20 cellular contexts compared by ENCODE assay signal in the genomic region with DNA sequence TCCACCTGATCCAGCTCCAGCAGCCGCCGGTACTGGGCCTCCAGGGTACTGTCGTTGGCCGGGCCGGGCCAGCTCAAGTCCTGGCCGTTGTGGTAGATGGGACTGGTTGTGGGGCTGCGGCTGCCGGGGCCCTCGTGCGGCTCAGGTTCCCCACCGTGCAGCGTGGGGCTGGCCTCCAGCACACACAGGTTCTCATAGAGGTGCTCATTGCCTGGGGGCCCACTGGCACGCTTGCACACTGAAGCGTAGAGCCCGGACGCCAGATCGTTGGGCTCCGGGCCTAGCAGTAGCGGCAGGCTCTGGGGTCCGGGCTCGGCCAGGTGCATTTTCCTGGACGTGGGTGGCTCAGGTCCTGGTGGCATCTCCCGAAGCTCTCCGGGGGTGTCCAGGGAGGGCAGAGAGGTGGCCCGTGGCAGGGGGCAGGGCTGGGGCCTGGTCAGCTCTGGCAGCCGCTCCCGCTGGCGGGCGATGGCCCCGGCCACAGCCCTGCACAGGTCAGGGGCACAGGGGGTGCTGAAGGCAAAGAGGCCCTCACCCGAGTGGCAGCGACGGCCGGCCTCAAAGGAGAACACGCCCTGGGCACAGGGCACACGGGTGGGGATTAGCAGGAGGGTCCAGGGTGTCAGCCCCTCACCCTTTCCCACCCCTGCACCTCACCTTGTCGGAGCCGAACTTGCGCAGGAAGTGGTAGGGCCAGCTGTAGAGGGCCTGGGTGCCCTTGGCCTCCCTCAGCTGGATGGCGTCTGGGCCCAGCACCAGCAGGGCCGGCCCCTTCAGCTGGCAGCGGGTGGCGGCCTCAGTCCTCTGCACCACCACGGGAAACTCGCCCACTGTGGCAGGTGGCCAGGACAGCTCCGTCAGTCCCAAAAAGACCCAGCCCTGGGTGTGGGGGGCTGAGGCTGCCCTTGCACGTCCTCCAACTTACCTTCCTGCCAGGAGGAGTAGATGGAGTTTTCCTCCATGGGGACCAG. TPM values are rescaled to one million over a fixed set of nuclear protein-coding genes. Genes with fewer than 3 reads are reported as not detected.
DNase-seq lines count a peak whose midpoint lies in the region; ATAC-seq, FAIRE-seq and TF ChIP-seq lines count a peak whose summit lies in the region.
"Had no signal": no experiment of that assay in that cellular context is flagged by ENCODE, and none has a peak within 500 bp of the region (broad histone marks: within the 10 kb centered on the region; RNA-seq: fewer than 3 reads in every experiment).

No MANE protein-coding gene starts in this region.

- no peaks in the 10 kb centered on the region for H4K20me1 ChIP-seq in HepG2 (ENCODE audit: insufficient read depth, low read length)

- H3K9ac ChIP-seq in HepG2 (ENCODE audit: insufficient read depth, low read depth, low read length) = no peak overlapping the region

- H3K4me2 ChIP-seq in HepG2 (ENCODE audit: low read depth, low read length) = no peak overlapping the region
- H3K4me2 ChIP-seq: PC-9 had no signal

- intact Hi-C loops in HepG2 (cut with micrococcal nuclease; ENCODE audit: unreplicated experiment) = no loop called here
- intact Hi-C loops in right lobe of liver (cut with DNase I) = loop anchor here in 1 of 2 donors (5.0 kb wide), 1 partner anchor 112 kb away; no protein-coding TSS in a partner anchor

- 89% methylated on average over 17 of the region's 47 CpGs for WGBS in HepG2 (ENCODE audit: low lambda C conversion rate)
- WGBS in right lobe of liver (ENCODE audit: insufficient coverage, low coverage, low lambda C conversion rate, missing lambda C conversion rate) = no CpG with 5 or more reads among the region's 47 CpGs

- H3K9me3 ChIP-seq in HepG2 (ENCODE audit: low read length) (no peaks in the 10 kb centered on the region), right lobe of liver (no peaks in the 10 kb centered on the region)
- H3K9me3 ChIP-seq: MG63 had no signal

- DNase-seq in HepG2 (ENCODE audit: low spot score) (no peak), right lobe of liver (no peak), RWPE1 (ENCODE audit: low spot score) (no peak), AG08395 (ENCODE audit: low spot score) (no peak)
- no peak for DNase-seq in activated T-cell treated with anti-CD3 and anti-CD28 coated beads, Interleukin-2, amount 50 U/mL, for 1 hour
- DNase-seq in stimulated activated CD4-positive, alpha-beta T cell treated with anti-CD3 and anti-CD28 coated beads, Interleukin-1b, Interleukin-23, amount 100 ng/mL, for 48 hours = no peak
- DNase-seq: 8988T, AML-193, GDM1, MG63, NCI-H1048, NCI-H1417 treated with DMSO at 0.1 percent for 48 hours, NCI-H187, NCI-H446, NCI-H526 treated with DMSO at 0.1 percent for 48 hours, PC-9, RPMI8226, SHP77 treated with DMSO at 0.1 percent for 48 hours had no signal

- TF ChIP-seq CTCF in HepG2 (CRISPR knock-in tag; IDR thresholded peaks at IDR 0.05) (no peak), right lobe of liver (IDR thresholded peaks at IDR 0.05) (no peak), RWPE1 (conservative IDR thresholded peaks at IDR 0.05; ENCODE audit: low read depth) (no peak)

- no peak for ATAC-seq in HepG2
- no peak for ATAC-seq in right lobe of liver

- H3K79me2 ChIP-seq in HepG2 (ENCODE audit: insufficient read depth, low read length) = no peaks in the 10 kb centered on the region

- no peak for TF ChIP-seq RAD21 in HepG2 (CRISPR knock-in tag; IDR thresholded peaks at IDR 0.05)

- BruUV-seq in HepG2 (replicated peaks; lab: Mats Ljungman, UMichigan) = no TSS peak

- no peak for FAIRE-seq in HepG2 (lab: Jason Lieb, UNC)
- FAIRE-seq: H54 had no signal

- in situ Hi-C loops in HepG2 (cut with HindIII; ENCODE audit: extremely low pct_ligation_motif_present, low pct_unique_long_range_greater_than_20kb) = no loop called here

- H3K4me1 ChIP-seq in HepG2 (ENCODE audit: insufficient read depth, low read length) (peaks cover 35% of the 10 kb centered on the region), right lobe of liver (no peaks in the 10 kb centered on the region)

- peaks cover 2 to 26% of the 10 kb centered on the region in 2 experiments; a peak in 4 of 5 replicates for H3K27me3 ChIP-seq in HepG2 (ENCODE audit: control insufficient read depth in 1 of 2, insufficient read depth in 2 of 2, low read length in 2 of 2)
- H3K27me3 ChIP-seq in right lobe of liver = no peaks in the 10 kb centered on the region
- H3K27me3 ChIP-seq: MG63 had no signal

- CTCF ChIA-PET in HepG2 (lab: Yijun Ruan, JAX; ENCODE audit: low intra/inter-chr PET ratio, low total read pairs) (no interaction called here), RWPE1 (lab: Yijun Ruan, JAX) (interaction anchor here (0.6 to 3.4 kb wide), 3 partner anchors 10 to 101 kb away, joined by 3 to 14 read pairs (median 4); no protein-coding TSS in a partner anchor)

- H3K4me3 ChIP-seq in HepG2 (replicated peaks in 1 of 3; ENCODE audit: insufficient read depth in 1 of 3, low read depth in 2 of 3, low read length in 3 of 3) = no peak overlapping the region
- no peak overlapping the region for H3K4me3 ChIP-seq in right lobe of liver
- H3K4me3 ChIP-seq: MG63, PC-9, SK-N-MC had no signal

- no peak overlapping the region for H3K27ac ChIP-seq in HepG2 (ENCODE audit: extremely low read length, insufficient read depth, low read length)
- H3K27ac ChIP-seq in right lobe of liver = no peak overlapping the region
- peak overlapping the region; percentile 82 for H3K27ac ChIP-seq in RWPE1
- H3K27ac ChIP-seq: PC-9, SK-N-MC had no signal

- POLR2A ChIA-PET in HepG2 (lab: Yijun Ruan, JAX) = interaction anchor here (1.1 kb wide), 1 partner anchor 28 kb away, joined by 3 read pairs; no protein-coding TSS in a partner anchor
- POLR2A ChIA-PET in RWPE1 (lab: Yijun Ruan, JAX; ENCODE audit: low non-redundant PET) = interaction anchor here (1.2 kb wide), 1 partner anchor 11 kb away, joined by 7 read pairs; no protein-coding TSS in a partner anchor

- TF ChIP-seq EP300 in HepG2 (IDR thresholded peaks at IDR 0.05; ENCODE audit: low read depth in 2 of 2, low read length in 2 of 2) (no peak), HepG2 (CRISPR knock-in tag; IDR thresholded peaks at IDR 0.05; ENCODE audit: borderline replicate concordance) (no peak)

- H3K36me3 ChIP-seq in HepG2 (replicated peaks in 1 of 2; ENCODE audit: control insufficient read depth in 1 of 2, insufficient read depth in 2 of 2, low read length in 2 of 2) (no peaks in the 10 kb centered on the region), right lobe of liver (no peaks in the 10 kb centered on the region)

- no peak overlapping the region for H2AFZ ChIP-seq in HepG2 (ENCODE audit: low read length)
- H2AFZ ChIP-seq: PC-9 had no signal

- no peak for TF ChIP-seq POLR2A in HepG2 (IDR thresholded peaks at IDR 0.05; ENCODE audit: insufficient read depth in 1 of 2, low read depth in 2 of 2, low read length in 2 of 2)
- no peak for TF ChIP-seq POLR2A in right lobe of liver (IDR thresholded peaks at IDR 0.05)

RNA-seq across cellular contexts. Expression of gene DOK3, which starts 5.3 kb away (rescaled TPM):
- total RNA-seq in HepG2 (2016; rRNA removed; fragmentation: Illumina TruSeq; extraction: Trizol) = 0.48 and 1.4 TPM in 2 replicates
- total RNA-seq in HepG2 (2016; cell fraction: cytosol; rRNA removed; fragmentation: Illumina TruSeq; extraction: Trizol; ENCODE audit: low read depth) = 0.44 and 0.51 TPM in 2 replicates
- 0.40 and 1.6 TPM in 2 replicates for total RNA-seq in HepG2 (2016; cell fraction: insoluble cytoplasmic fraction; rRNA removed; fragmentation: Illumina TruSeq; extraction: Trizol)
- 0.43 and 0.52 TPM in 2 replicates for total RNA-seq in HepG2 (2016; cell fraction: membrane; rRNA removed; fragmentation: Illumina TruSeq; extraction: Trizol)
- 3.1 and 3.4 TPM in 2 replicates for total RNA-seq in HepG2 (2016; cell fraction: nucleus; rRNA removed; fragmentation: Illumina TruSeq; extraction: Trizol)
- polyA plus RNA-seq in HepG2 (2011; rRNA removed) = 1.5 and 1.7 TPM in 2 replicates
- 0.45 and 0.52 TPM in 2 replicates for polyA plus RNA-seq in HepG2 (2011; cell fraction: cytosol; rRNA removed)
- polyA plus RNA-seq in HepG2 (2011; cell fraction: nucleus; rRNA removed) = 11.5 and 16.7 TPM in 2 replicates
- polyA plus RNA-seq in HepG2 (2012) = 0.60 and 1.5 TPM in 2 replicates
- polyA plus RNA-seq in HepG2 (2016; cell fraction: cytosol; fragmentation: Illumina TruSeq; extraction: Trizol; ENCODE audit: low read depth) = 0.17 and 0.23 TPM in 2 replicates
- polyA plus RNA-seq in HepG2 (2016; cell fraction: insoluble cytoplasmic fraction; fragmentation: Illumina TruSeq; extraction: Trizol; ENCODE audit: low read depth) = 0.77 and 0.99 TPM in 2 replicates
- polyA plus RNA-seq in HepG2 (2016; cell fraction: membrane; fragmentation: Illumina TruSeq; extraction: Trizol; ENCODE audit: low read depth) = 0.26 and 0.50 TPM in 2 replicates
- polyA plus RNA-seq in HepG2 (2016; cell fraction: nucleus; fragmentation: Illumina TruSeq; extraction: Trizol; ENCODE audit: insufficient read depth, low read depth) = 7.2 and 8.3 TPM in 2 replicates
- 3.4 and 4.3 TPM in 2 replicates for polyA minus RNA-seq in HepG2 (2011; rRNA and poly(A)+ RNA removed; ENCODE audit: low replicate concordance)
- not detected in 2 replicates for polyA minus RNA-seq in HepG2 (2011; cell fraction: cytosol; rRNA and poly(A)+ RNA removed)
- polyA minus RNA-seq in HepG2 (2011; cell fraction: nucleus; rRNA and poly(A)+ RNA removed) = 4.4 and 4.8 TPM in 2 replicates
- 1 to 10 TPM; 2.5 to 6.6 (median 3.9) TPM for total RNA-seq in right lobe of liver

RNA-seq across cellular contexts. Expression of gene PDLIM7, which starts 7.0 kb away (rescaled TPM):
- total RNA-seq in HepG2 (2016; rRNA removed; fragmentation: Illumina TruSeq; extraction: Trizol) (17.7 and 21.1 TPM in 2 replicates), right lobe of liver (10 to 100 TPM in 4 of 6 experiments, 1 to 10 TPM in 2; 3.7 to 24.0 (median 13.6) TPM)
- 6.1 and 8.5 TPM in 2 replicates for total RNA-seq in HepG2 (2016; cell fraction: cytosol; rRNA removed; fragmentation: Illumina TruSeq; extraction: Trizol; ENCODE audit: low read depth)
- 14.8 and 20.5 TPM in 2 replicates for total RNA-seq in HepG2 (2016; cell fraction: insoluble cytoplasmic fraction; rRNA removed; fragmentation: Illumina TruSeq; extraction: Trizol)
- total RNA-seq in HepG2 (2016; cell fraction: membrane; rRNA removed; fragmentation: Illumina TruSeq; extraction: Trizol) = 10.1 and 15.4 TPM in 2 replicates
- 15.8 and 17.5 TPM in 2 replicates for total RNA-seq in HepG2 (2016; cell fraction: nucleus; rRNA removed; fragmentation: Illumina TruSeq; extraction: Trizol)
- polyA plus RNA-seq in HepG2 (2011; rRNA removed) = 31.3 and 38.4 TPM in 2 replicates
- polyA plus RNA-seq in HepG2 (2011; cell fraction: cytosol; rRNA removed) = 16.0 and 26.2 TPM in 2 replicates
- polyA plus RNA-seq in HepG2 (2011; cell fraction: nucleus; rRNA removed) = 208 and 260 TPM in 2 replicates
- 13.5 and 20.9 TPM in 2 replicates for polyA plus RNA-seq in HepG2 (2012)
- 9.0 and 11.5 TPM in 2 replicates for polyA plus RNA-seq in HepG2 (2016; cell fraction: cytosol; fragmentation: Illumina TruSeq; extraction: Trizol; ENCODE audit: low read depth)
- 21.0 and 30.6 TPM in 2 replicates for polyA plus RNA-seq in HepG2 (2016; cell fraction: insoluble cytoplasmic fraction; fragmentation: Illumina TruSeq; extraction: Trizol; ENCODE audit: low read depth)
- 14.1 and 15.2 TPM in 2 replicates for polyA plus RNA-seq in HepG2 (2016; cell fraction: membrane; fragmentation: Illumina TruSeq; extraction: Trizol; ENCODE audit: low read depth)
- polyA plus RNA-seq in HepG2 (2016; cell fraction: nucleus; fragmentation: Illumina TruSeq; extraction: Trizol; ENCODE audit: insufficient read depth, low read depth) = 62.3 and 63.3 TPM in 2 replicates
- polyA minus RNA-seq in HepG2 (2011; rRNA and poly(A)+ RNA removed; ENCODE audit: low replicate concordance) = 26.3 and 38.9 TPM in 2 replicates
- 12.7 and 14.1 TPM in 2 replicates for polyA minus RNA-seq in HepG2 (2011; cell fraction: cytosol; rRNA and poly(A)+ RNA removed)
- 49.5 and 52.4 TPM in 2 replicates for polyA minus RNA-seq in HepG2 (2011; cell fraction: nucleus; rRNA and poly(A)+ RNA removed)

RNA-seq across cellular contexts. Expression of gene DDX41, which starts 12.4 kb away (rescaled TPM):
- 62.8 and 83.0 TPM in 2 replicates for total RNA-seq in HepG2 (2016; rRNA removed; fragmentation: Illumina TruSeq; extraction: Trizol)
- total RNA-seq in HepG2 (2016; cell fraction: cytosol; rRNA removed; fragmentation: Illumina TruSeq; extraction: Trizol; ENCODE audit: low read depth) = 9.4 and 10.4 TPM in 2 replicates
- 68.8 and 106 TPM in 2 replicates for total RNA-seq in HepG2 (2016; cell fraction: insoluble cytoplasmic fraction; rRNA removed; fragmentation: Illumina TruSeq; extraction: Trizol)
- total RNA-seq in HepG2 (2016; cell fraction: membrane; rRNA removed; fragmentation: Illumina TruSeq; extraction: Trizol) = 20.1 and 24.5 TPM in 2 replicates
- 56.7 and 63.3 TPM in 2 replicates for total RNA-seq in HepG2 (2016; cell fraction: nucleus; rRNA removed; fragmentation: Illumina TruSeq; extraction: Trizol)
- polyA plus RNA-seq in HepG2 (2011; rRNA removed) = 99.5 and 105 TPM in 2 replicates
- polyA plus RNA-seq in HepG2 (2011; cell fraction: cytosol; rRNA removed) = 84.0 and 131 TPM in 2 replicates
- polyA plus RNA-seq in HepG2 (2011; cell fraction: nucleus; rRNA removed) = 340 and 476 TPM in 2 replicates
- 39.9 and 70.4 TPM in 2 replicates for polyA plus RNA-seq in HepG2 (2012)
- polyA plus RNA-seq in HepG2 (2016; cell fraction: cytosol; fragmentation: Illumina TruSeq; extraction: Trizol; ENCODE audit: low read depth) = 12.3 and 13.1 TPM in 2 replicates
- polyA plus RNA-seq in HepG2 (2016; cell fraction: insoluble cytoplasmic fraction; fragmentation: Illumina TruSeq; extraction: Trizol; ENCODE audit: low read depth) = 84.7 and 86.0 TPM in 2 replicates
- polyA plus RNA-seq in HepG2 (2016; cell fraction: membrane; fragmentation: Illumina TruSeq; extraction: Trizol; ENCODE audit: low read depth) = 20.4 and 21.8 TPM in 2 replicates
- polyA plus RNA-seq in HepG2 (2016; cell fraction: nucleus; fragmentation: Illumina TruSeq; extraction: Trizol; ENCODE audit: insufficient read depth, low read depth) = 142 and 157 TPM in 2 replicates
- 101 and 102 TPM in 2 replicates for polyA minus RNA-seq in HepG2 (2011; rRNA and poly(A)+ RNA removed; ENCODE audit: low replicate concordance)
- 45.9 and 55.5 TPM in 2 replicates for polyA minus RNA-seq in HepG2 (2011; cell fraction: cytosol; rRNA and poly(A)+ RNA removed)
- polyA minus RNA-seq in HepG2 (2011; cell fraction: nucleus; rRNA and poly(A)+ RNA removed) = 103 and 117 TPM in 2 replicates
- total RNA-seq in right lobe of liver = 10 to 100 TPM; 35.1 to 64.8 (median 47.9) TPM

RNA-seq across cellular contexts. Expression of gene DBN1, which starts 30.9 kb away (rescaled TPM):
- total RNA-seq in HepG2 (2016; rRNA removed; fragmentation: Illumina TruSeq; extraction: Trizol) (15.7 and 37.3 TPM in 2 replicates), right lobe of liver (1 to 10 TPM; 1.1 to 4.6 (median 3.1) TPM)
- 6.9 and 9.3 TPM in 2 replicates for total RNA-seq in HepG2 (2016; cell fraction: cytosol; rRNA removed; fragmentation: Illumina TruSeq; extraction: Trizol; ENCODE audit: low read depth)
- 12.8 and 37.5 TPM in 2 replicates for total RNA-seq in HepG2 (2016; cell fraction: insoluble cytoplasmic fraction; rRNA removed; fragmentation: Illumina TruSeq; extraction: Trizol)
- total RNA-seq in HepG2 (2016; cell fraction: membrane; rRNA removed; fragmentation: Illumina TruSeq; extraction: Trizol) = 12.9 and 15.2 TPM in 2 replicates
- 33.8 and 39.3 TPM in 2 replicates for total RNA-seq in HepG2 (2016; cell fraction: nucleus; rRNA removed; fragmentation: Illumina TruSeq; extraction: Trizol)
- 27.0 and 30.9 TPM in 2 replicates for polyA plus RNA-seq in HepG2 (2011; rRNA removed)
- polyA plus RNA-seq in HepG2 (2011; cell fraction: cytosol; rRNA removed) = 14.1 and 18.1 TPM in 2 replicates
- polyA plus RNA-seq in HepG2 (2011; cell fraction: nucleus; rRNA removed) = 167 and 276 TPM in 2 replicates
- 16.5 and 21.1 TPM in 2 replicates for polyA plus RNA-seq in HepG2 (2012)
- polyA plus RNA-seq in HepG2 (2016; cell fraction: cytosol; fragmentation: Illumina TruSeq; extraction: Trizol; ENCODE audit: low read depth) = 7.2 and 8.7 TPM in 2 replicates
- 16.0 and 21.2 TPM in 2 replicates for polyA plus RNA-seq in HepG2 (2016; cell fraction: insoluble cytoplasmic fraction; fragmentation: Illumina TruSeq; extraction: Trizol; ENCODE audit: low read depth)
- 11.4 and 15.4 TPM in 2 replicates for polyA plus RNA-seq in HepG2 (2016; cell fraction: membrane; fragmentation: Illumina TruSeq; extraction: Trizol; ENCODE audit: low read depth)
- polyA plus RNA-seq in HepG2 (2016; cell fraction: nucleus; fragmentation: Illumina TruSeq; extraction: Trizol; ENCODE audit: insufficient read depth, low read depth) = 72.9 and 77.5 TPM in 2 replicates
- 30.4 and 47.5 TPM in 2 replicates for polyA minus RNA-seq in HepG2 (2011; rRNA and poly(A)+ RNA removed; ENCODE audit: low replicate concordance)
- polyA minus RNA-seq in HepG2 (2011; cell fraction: cytosol; rRNA and poly(A)+ RNA removed) = 13.2 and 16.4 TPM in 2 replicates
- 42.1 and 43.0 TPM in 2 replicates for polyA minus RNA-seq in HepG2 (2011; cell fraction: nucleus; rRNA and poly(A)+ RNA removed)

RNA-seq across cellular contexts. Expression of gene FAM193B, which starts 50.0 kb away (rescaled TPM):
- total RNA-seq in HepG2 (2016; rRNA removed; fragmentation: Illumina TruSeq; extraction: Trizol) (6.4 and 21.2 TPM in 2 replicates), right lobe of liver (10 to 100 TPM; 22.1 to 55.4 (median 39.2) TPM)
- total RNA-seq in HepG2 (2016; cell fraction: cytosol; rRNA removed; fragmentation: Illumina TruSeq; extraction: Trizol; ENCODE audit: low read depth) = 25.5 and 27.8 TPM in 2 replicates
- 7.4 and 21.9 TPM in 2 replicates for total RNA-seq in HepG2 (2016; cell fraction: insoluble cytoplasmic fraction; rRNA removed; fragmentation: Illumina TruSeq; extraction: Trizol)
- 15.5 and 19.0 TPM in 2 replicates for total RNA-seq in HepG2 (2016; cell fraction: membrane; rRNA removed; fragmentation: Illumina TruSeq; extraction: Trizol)
- 20.2 and 30.4 TPM in 2 replicates for total RNA-seq in HepG2 (2016; cell fraction: nucleus; rRNA removed; fragmentation: Illumina TruSeq; extraction: Trizol)
- 40.9 and 42.5 TPM in 2 replicates for polyA plus RNA-seq in HepG2 (2011; rRNA removed)
- 9.5 and 15.2 TPM in 2 replicates for polyA plus RNA-seq in HepG2 (2011; cell fraction: cytosol; rRNA removed)
- polyA plus RNA-seq in HepG2 (2011; cell fraction: nucleus; rRNA removed) = 123 and 139 TPM in 2 replicates
- 23.0 and 27.4 TPM in 2 replicates for polyA plus RNA-seq in HepG2 (2012)
- polyA plus RNA-seq in HepG2 (2016; cell fraction: cytosol; fragmentation: Illumina TruSeq; extraction: Trizol; ENCODE audit: low read depth) = 5.1 and 5.6 TPM in 2 replicates
- polyA plus RNA-seq in HepG2 (2016; cell fraction: insoluble cytoplasmic fraction; fragmentation: Illumina TruSeq; extraction: Trizol; ENCODE audit: low read depth) = 11.6 and 13.7 TPM in 2 replicates
- 9.2 and 10.8 TPM in 2 replicates for polyA plus RNA-seq in HepG2 (2016; cell fraction: membrane; fragmentation: Illumina TruSeq; extraction: Trizol; ENCODE audit: low read depth)
- 87.5 and 114 TPM in 2 replicates for polyA plus RNA-seq in HepG2 (2016; cell fraction: nucleus; fragmentation: Illumina TruSeq; extraction: Trizol; ENCODE audit: insufficient read depth, low read depth)
- 19.8 and 23.5 TPM in 2 replicates for polyA minus RNA-seq in HepG2 (2011; rRNA and poly(A)+ RNA removed; ENCODE audit: low replicate concordance)
- 8.1 and 15.7 TPM in 2 replicates for polyA minus RNA-seq in HepG2 (2011; cell fraction: cytosol; rRNA and poly(A)+ RNA removed)
- polyA minus RNA-seq in HepG2 (2011; cell fraction: nucleus; rRNA and poly(A)+ RNA removed) = 24.2 and 37.9 TPM in 2 replicates
